18 cellular contexts compared by ENCODE assay signal in the genomic region with DNA sequence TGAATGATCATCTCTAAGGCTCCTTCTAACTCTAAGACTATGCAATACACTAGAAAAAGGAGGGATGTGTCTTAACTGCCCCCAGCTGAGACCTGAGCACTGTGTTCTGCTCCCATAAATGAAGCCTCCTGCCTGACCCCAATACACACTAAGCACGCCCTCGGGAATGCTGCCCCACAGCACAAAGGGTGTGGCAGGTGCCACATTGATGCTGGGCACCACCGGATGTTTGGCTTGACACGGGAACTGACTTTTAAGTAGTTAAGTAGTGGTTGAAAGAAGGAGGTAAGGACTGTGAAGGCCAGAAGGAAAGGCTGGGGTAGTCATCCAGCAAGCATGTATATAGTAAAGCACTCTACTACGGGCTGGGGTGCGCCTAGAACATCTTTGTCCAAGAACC. TPM values are rescaled to one million over a fixed set of nuclear protein-coding genes. Genes with fewer than 3 reads are reported as not detected.
DNase-seq lines count a peak whose midpoint lies in the region; ATAC-seq and TF ChIP-seq lines count a peak whose summit lies in the region.
"Had no signal": no experiment of that assay in that cellular context is flagged by ENCODE, and none has a peak within 500 bp of the region (broad histone marks: within the 10 kb centered on the region; RNA-seq: fewer than 3 reads in every experiment).

No MANE protein-coding gene starts in this region.

- H3K4me3 Mint-ChIP-seq in dendritic cell treated with granulocyte-macrophage colony-stimulating factor and Interleukin-4, amounts not matched to agents 40 ng/mL and 50 ng/mL, for 4 days, result no peak overlapping the region
- no peak overlapping the region for H3K4me3 Mint-ChIP-seq in activated T-helper 2 cell treated with anti-CD3 and anti-CD28 coated beads, Interferon-gamma antibody, Interleukin-2, Interleukin-4, amounts not matched to agents 10 μg/mL and 5 μg/mL and 100 μg/mL, durations not matched to agents 14 hours and 24 hours and 36 hours (ENCODE audit: low read depth)
- H3K4me3 Mint-ChIP-seq: HFFc6 had no signal

- peak; percentile 14 for DNase-seq in Right ventricle myocardium superior
- DNase-seq in Right ventricle myocardium inferior (ENCODE audit: missing footprints), result no peak
- no peak for DNase-seq in HL-60 (ENCODE audit: low read depth in 1 of 2, low spot score in 1 of 2)
- no peak for DNase-seq in HPDE6-E6E7 (ENCODE audit: extremely low spot score)
- DNase-seq in NCI-H2227 (lab: John Stamatoyannopoulos, UW; ENCODE audit: unreplicated experiment), result no peak
- no peak for DNase-seq in activated T-helper 2 cell treated with anti-CD3 and anti-CD28 coated beads, Interferon-gamma antibody, Interleukin-2, Interleukin-4, amounts not matched to agents 10 μg/mL and 5 μg/mL and 100 μg/mL, durations not matched to agents 14 hours and 24 hours and 36 hours (ENCODE audit: low spot score)
- DNase-seq: COR-L47, HFFc6, IMR-90, NCI-H1436, NCI-H1930, NCI-H2171, NCI-H446, SHP77 had no signal

- no peaks in the 10 kb centered on the region for H3K27me3 ChIP-seq in HL-60 (ENCODE audit: insufficient read depth, poor library complexity, severe bottlenecking)

- TF ChIP-seq CTCF in HL-60 (IDR thresholded peaks at IDR 0.05; ENCODE audit: insufficient read depth, low read length), result no peak

- H3K27ac Mint-ChIP-seq in dendritic cell treated with granulocyte-macrophage colony-stimulating factor and Interleukin-4, amounts not matched to agents 40 ng/mL and 50 ng/mL, for 4 days, result peak overlapping the region; percentile 91
- H3K27ac Mint-ChIP-seq in activated T-helper 2 cell treated with anti-CD3 and anti-CD28 coated beads, Interferon-gamma antibody, Interleukin-2, Interleukin-4, amounts not matched to agents 10 μg/mL and 5 μg/mL and 100 μg/mL, durations not matched to agents 14 hours and 24 hours and 36 hours, result no peak overlapping the region
- H3K27ac Mint-ChIP-seq: HFFc6 had no signal

- H3K36me3 Mint-ChIP-seq in dendritic cell treated with granulocyte-macrophage colony-stimulating factor and Interleukin-4, amounts not matched to agents 40 ng/mL and 50 ng/mL, for 4 days (ENCODE audit: low read depth), result no peaks in the 10 kb centered on the region
- no peaks in the 10 kb centered on the region for H3K36me3 Mint-ChIP-seq in activated T-helper 2 cell treated with anti-CD3 and anti-CD28 coated beads, Interferon-gamma antibody, Interleukin-2, Interleukin-4, amounts not matched to agents 10 μg/mL and 5 μg/mL and 100 μg/mL, durations not matched to agents 14 hours and 24 hours and 36 hours (ENCODE audit: low read depth)

- intact Hi-C loops in Right ventricle myocardium superior (cut with DNase I), result no loop called here
- intact Hi-C loops in Right ventricle myocardium inferior (cut with DNase I), result no loop called here
- intact Hi-C loops in dendritic cell treated with granulocyte-macrophage colony-stimulating factor and Interleukin-4, amounts not matched to agents 40 ng/mL and 50 ng/mL, for 4 days (cut with micrococcal nuclease), result no loop called here
- intact Hi-C loops in activated T-helper 2 cell treated with anti-CD3 and anti-CD28 coated beads, Interferon-gamma antibody, Interleukin-2, Interleukin-4, amounts not matched to agents 10 μg/mL and 5 μg/mL and 100 μg/mL, durations not matched to agents 14 hours and 24 hours and 36 hours (cut with micrococcal nuclease), result no loop called here

- peaks cover 14% of the 10 kb centered on the region for H3K27me3 Mint-ChIP-seq in dendritic cell treated with granulocyte-macrophage colony-stimulating factor and Interleukin-4, amounts not matched to agents 40 ng/mL and 50 ng/mL, for 4 days
- peaks cover 21% of the 10 kb centered on the region for H3K27me3 Mint-ChIP-seq in activated T-helper 2 cell treated with anti-CD3 and anti-CD28 coated beads, Interferon-gamma antibody, Interleukin-2, Interleukin-4, amounts not matched to agents 10 μg/mL and 5 μg/mL and 100 μg/mL, durations not matched to agents 14 hours and 24 hours and 36 hours (ENCODE audit: low read depth)

- H3K27ac ChIP-seq in HL-60 (replicated peaks), result peak overlapping the region; percentile 70
- H3K27ac ChIP-seq: SK-N-MC had no signal

- peaks cover 81% of the 10 kb centered on the region for H3K4me1 Mint-ChIP-seq in dendritic cell treated with granulocyte-macrophage colony-stimulating factor and Interleukin-4, amounts not matched to agents 40 ng/mL and 50 ng/mL, for 4 days (ENCODE audit: low read depth)
- H3K4me1 Mint-ChIP-seq in activated T-helper 2 cell treated with anti-CD3 and anti-CD28 coated beads, Interferon-gamma antibody, Interleukin-2, Interleukin-4, amounts not matched to agents 10 μg/mL and 5 μg/mL and 100 μg/mL, durations not matched to agents 14 hours and 24 hours and 36 hours (ENCODE audit: low read depth), result peaks cover 12% of the 10 kb centered on the region

- H3K4me3 ChIP-seq in HL-60 (replicated peaks; ENCODE audit: insufficient read depth, low read length), result no peak overlapping the region
- H3K4me3 ChIP-seq: SK-N-MC had no signal

- ATAC-seq in Right ventricle myocardium superior (ENCODE audit: poor library complexity), result no peak
- no peak for ATAC-seq in Right ventricle myocardium inferior

- H3K9me3 Mint-ChIP-seq in dendritic cell treated with granulocyte-macrophage colony-stimulating factor and Interleukin-4, amounts not matched to agents 40 ng/mL and 50 ng/mL, for 4 days, result no peaks in the 10 kb centered on the region
- H3K9me3 Mint-ChIP-seq in activated T-helper 2 cell treated with anti-CD3 and anti-CD28 coated beads, Interferon-gamma antibody, Interleukin-2, Interleukin-4, amounts not matched to agents 10 μg/mL and 5 μg/mL and 100 μg/mL, durations not matched to agents 14 hours and 24 hours and 36 hours, result no peaks in the 10 kb centered on the region
- H3K9me3 Mint-ChIP-seq: HFFc6 had no signal

RNA-seq across cellular contexts. Expression of gene GSDMA, which starts 4.0 kb away (rescaled TPM):
- total RNA-seq in Right ventricle myocardium superior (0.40 TPM), Right ventricle myocardium inferior (1.4 TPM)
- total RNA-seq in activated T-helper 2 cell treated with anti-CD3 and anti-CD28 coated beads, Interferon-gamma antibody, Interleukin-2, Interleukin-4, amounts not matched to agents 10 μg/mL and 5 μg/mL and 100 μg/mL, durations not matched to agents 14 hours and 24 hours and 36 hours, result 0.11 and 0.53 TPM in 2 replicates
- total RNA-seq: Daoy, IMR-90 had no signal

RNA-seq across cellular contexts. Expression of gene PSMD3, which starts 13.8 kb away (rescaled TPM):
- total RNA-seq in Right ventricle myocardium superior (88.0 TPM), Right ventricle myocardium inferior (86.9 TPM)
- 193 and 196 TPM in 2 replicates for total RNA-seq in activated T-helper 2 cell treated with anti-CD3 and anti-CD28 coated beads, Interferon-gamma antibody, Interleukin-2, Interleukin-4, amounts not matched to agents 10 μg/mL and 5 μg/mL and 100 μg/mL, durations not matched to agents 14 hours and 24 hours and 36 hours

RNA-seq across cellular contexts. Expression of gene LRRC3C, which starts 39.2 kb away (rescaled TPM):
- total RNA-seq in Right ventricle myocardium superior (not detected), Right ventricle myocardium inferior (not detected)
- total RNA-seq in activated T-helper 2 cell treated with anti-CD3 and anti-CD28 coated beads, Interferon-gamma antibody, Interleukin-2, Interleukin-4, amounts not matched to agents 10 μg/mL and 5 μg/mL and 100 μg/mL, durations not matched to agents 14 hours and 24 hours and 36 hours, result not detected in 2 replicates
- total RNA-seq: Daoy, HFFc6, IMR-90, MCF 10A had no signal

RNA-seq across cellular contexts. Expression of gene ORMDL3, which starts 39.4 kb away (rescaled TPM):
- total RNA-seq in Right ventricle myocardium superior (37.5 TPM), Right ventricle myocardium inferior (34.7 TPM)
- total RNA-seq in activated T-helper 2 cell treated with anti-CD3 and anti-CD28 coated beads, Interferon-gamma antibody, Interleukin-2, Interleukin-4, amounts not matched to agents 10 μg/mL and 5 μg/mL and 100 μg/mL, durations not matched to agents 14 hours and 24 hours and 36 hours, result 66.1 and 74.3 TPM in 2 replicates

RNA-seq across cellular contexts. Expression of gene GSDMB, which starts 48.3 kb away (rescaled TPM):
- total RNA-seq in Right ventricle myocardium superior (1.8 TPM), Right ventricle myocardium inferior (2.1 TPM)
- 24.6 and 26.3 TPM in 2 replicates for total RNA-seq in activated T-helper 2 cell treated with anti-CD3 and anti-CD28 coated beads, Interferon-gamma antibody, Interleukin-2, Interleukin-4, amounts not matched to agents 10 μg/mL and 5 μg/mL and 100 μg/mL, durations not matched to agents 14 hours and 24 hours and 36 hours
